Comparison of ENCODE assay signal across 16 cellular contexts in the genomic region with DNA sequence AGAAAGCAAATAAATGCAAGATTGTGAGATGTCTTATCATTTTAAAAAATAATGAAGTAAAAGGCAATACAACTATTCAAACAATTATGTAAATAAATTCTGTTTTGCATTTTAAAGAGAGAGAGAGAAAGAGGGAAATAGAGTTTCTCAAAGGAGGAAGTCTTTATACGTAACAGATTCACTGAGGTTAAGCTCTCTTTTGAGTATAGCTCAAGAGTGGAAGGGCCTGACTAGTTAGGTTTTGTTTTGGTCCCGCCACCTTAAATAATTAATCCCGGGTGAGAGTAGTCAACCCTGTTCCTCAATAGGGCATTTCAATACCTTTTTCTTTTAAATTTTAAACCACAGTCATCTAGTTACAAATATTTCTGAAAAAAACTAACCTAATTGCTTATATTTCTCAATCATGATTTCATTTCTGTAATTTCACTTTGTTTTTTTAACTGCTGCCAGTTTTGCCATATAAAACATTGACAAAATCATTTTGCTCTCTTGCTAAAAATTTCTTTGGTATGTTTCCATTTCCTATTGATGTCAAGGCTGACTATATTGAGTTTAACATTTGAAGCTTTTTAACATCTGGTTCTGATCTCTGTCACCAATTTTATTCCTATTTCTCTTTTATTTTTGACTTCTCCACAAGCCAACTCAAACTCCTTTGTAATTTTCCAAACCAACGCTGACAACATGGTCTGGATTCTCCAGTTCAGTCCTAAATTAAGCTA. TPM values are rescaled to one million over a fixed set of nuclear protein-coding genes. Genes with fewer than 3 reads are reported as not detected.
A peak's percentile ranks its signal among the peaks of the same experiment; 100 is the strongest.
DNase-seq lines count a peak whose midpoint lies in the region; ATAC-seq and TF ChIP-seq lines count a peak whose summit lies in the region.
"Had no signal": no experiment of that assay in that cellular context is flagged by ENCODE, and none has a peak within 500 bp of the region (broad histone marks: within the 10 kb centered on the region; RNA-seq: fewer than 3 reads in every experiment).

No MANE protein-coding gene starts in this region.

- no peaks in the 10 kb centered on the region for H3K36me3 Mint-ChIP-seq in activated B cell treated with CpG ODN at 0.5 μM for 24 hours (ENCODE audit: low read depth)
- no peaks in the 10 kb centered on the region for H3K36me3 Mint-ChIP-seq in stimulated activated naive B cell treated with anti-CD40 and anti-IgM and Interleukin-4, amounts not matched to agents 10 μg/mL and 1 μg/mL and 100 μg/mL, for 72 hours
- no peaks in the 10 kb centered on the region for H3K36me3 Mint-ChIP-seq in activated T-helper 1 cell treated with anti-CD3 and anti-CD28 coated beads, Interleukin-12 subunit alpha, Interleukin-12 subunit beta, Interleukin-2, Interleukin-4 antibody, amounts not matched to agents 30 ng/mL and 10 ng/mL and 1 ng/mL, durations not matched to agents 14 hours and 24 hours and 36 hours (ENCODE audit: low read depth)
- H3K36me3 Mint-ChIP-seq in activated T-cell treated with anti-CD3 and anti-CD28 coated beads, Interleukin-2, amount 50 U/mL, for 24 hours (ENCODE audit: low read depth) = no peaks in the 10 kb centered on the region
- H3K36me3 Mint-ChIP-seq: mesothelial cell of epicardium had no signal

- H3K9me3 Mint-ChIP-seq in activated B cell treated with CpG ODN at 0.5 μM for 24 hours = no peaks in the 10 kb centered on the region
- H3K9me3 Mint-ChIP-seq in stimulated activated naive B cell treated with anti-CD40 and anti-IgM and Interleukin-4, amounts not matched to agents 10 μg/mL and 1 μg/mL and 100 μg/mL, for 72 hours = peaks cover 0 to 2% of the 10 kb centered on the region in 2 donors
- H3K9me3 Mint-ChIP-seq in activated T-helper 1 cell treated with anti-CD3 and anti-CD28 coated beads, Interleukin-12 subunit alpha, Interleukin-12 subunit beta, Interleukin-2, Interleukin-4 antibody, amounts not matched to agents 30 ng/mL and 10 ng/mL and 1 ng/mL, durations not matched to agents 14 hours and 24 hours and 36 hours = no peaks in the 10 kb centered on the region
- H3K9me3 Mint-ChIP-seq in activated T-cell treated with anti-CD3 and anti-CD28 coated beads, Interleukin-2, amount 50 U/mL, for 24 hours = no peaks in the 10 kb centered on the region
- H3K9me3 Mint-ChIP-seq: effector memory CD8-positive, alpha-beta T cell; mesothelial cell of epicardium; stimulated activated naive CD8-positive, alpha-beta T cell treated with anti-CD3 and anti-CD28 coated beads, Interleukin-15, amount 100 ng/mL, for 72 hours had no signal

- H3K9me3 ChIP-seq in OCI-LY7 (ENCODE audit: low read length) = no peaks in the 10 kb centered on the region
- H3K9me3 ChIP-seq: Caco-2 had no signal

- no peak overlapping the region for H3K4me3 ChIP-seq in OCI-LY7 (ENCODE audit: low read depth, low read length, poor library complexity, severe bottlenecking)

- H2AFZ ChIP-seq in OCI-LY7 (ENCODE audit: low read length) = no peak overlapping the region

- H3K27me3 Mint-ChIP-seq in activated B cell treated with CpG ODN at 0.5 μM for 24 hours = peaks cover 2% of the 10 kb centered on the region
- H3K27me3 Mint-ChIP-seq in stimulated activated naive B cell treated with anti-CD40 and anti-IgM and Interleukin-4, amounts not matched to agents 10 μg/mL and 1 μg/mL and 100 μg/mL, for 72 hours = peaks cover 0 to 10% of the 10 kb centered on the region in 2 donors
- H3K27me3 Mint-ChIP-seq in activated T-helper 1 cell treated with anti-CD3 and anti-CD28 coated beads, Interleukin-12 subunit alpha, Interleukin-12 subunit beta, Interleukin-2, Interleukin-4 antibody, amounts not matched to agents 30 ng/mL and 10 ng/mL and 1 ng/mL, durations not matched to agents 14 hours and 24 hours and 36 hours (ENCODE audit: insufficient read depth) = peaks cover 11% of the 10 kb centered on the region
- H3K27me3 Mint-ChIP-seq in activated T-cell treated with anti-CD3 and anti-CD28 coated beads, Interleukin-2, amount 50 U/mL, for 24 hours = peaks cover 22% of the 10 kb centered on the region
- H3K27me3 Mint-ChIP-seq: effector memory CD8-positive, alpha-beta T cell had no signal

- TF ChIP-seq CTCF in activated B cell treated with CpG ODN at 0.5 μM for 24 hours (IDR thresholded peaks at IDR 0.05) (no peak), OCI-LY7 (conservative IDR thresholded peaks at IDR 0.05; ENCODE audit: low read length) (no peak)

- intact Hi-C loops in activated B cell treated with CpG ODN at 0.5 μM for 24 hours (cut with micrococcal nuclease) = loop anchor here (5.0 to 10.0 kb wide), 2 partner anchors 141 to 869 kb away; a partner anchor contains a TSS
- intact Hi-C loops in activated T-helper 1 cell treated with anti-CD3 and anti-CD28 coated beads, Interleukin-12 subunit alpha, Interleukin-12 subunit beta, Interleukin-2, Interleukin-4 antibody, amounts not matched to agents 30 ng/mL and 10 ng/mL and 1 ng/mL, durations not matched to agents 14 hours and 24 hours and 36 hours (cut with micrococcal nuclease) = loop anchor here (10.0 kb wide), 1 partner anchor 549 kb away; no protein-coding TSS in a partner anchor
- intact Hi-C loops in OCI-LY7 (cut with micrococcal nuclease; ENCODE audit: unreplicated experiment) = no loop called here

- peak; percentile 49 for ATAC-seq in GM21390 (IDR thresholded peaks at IDR 0.05; ENCODE audit: unreplicated experiment)
- peak; percentile 66 for ATAC-seq in HG03108 (IDR thresholded peaks at IDR 0.05; ENCODE audit: unreplicated experiment)
- peak; percentile 28 for ATAC-seq in activated B cell treated with CpG ODN at 0.5 μM for 24 hours (ENCODE audit: low read depth)
- peak; percentile 36 to 58 for ATAC-seq in stimulated activated naive B cell treated with anti-CD40 and anti-IgM and Interleukin-4, amounts not matched to agents 10 μg/mL and 1 μg/mL and 100 μg/mL, for 72 hours (replicated peaks)
- ATAC-seq: effector memory CD8-positive, alpha-beta T cell; stimulated activated naive CD8-positive, alpha-beta T cell treated with anti-CD3 and anti-CD28 coated beads, Interleukin-15, amount 100 ng/mL, for 72 hours had no signal

- CTCF ChIA-PET in activated B cell treated with CpG ODN at 0.5 μM for 24 hours (lab: Charles Lee) = interaction anchor here (1.2 kb wide), 1 partner anchor 122 kb away, joined by 3 read pairs; no protein-coding TSS in a partner anchor
- CTCF ChIA-PET in OCI-LY7 (lab: Charles Lee; ENCODE audit: unreplicated experiment) = interaction anchor here (0.9 kb wide), 1 partner anchor 137 kb away, joined by 3 read pairs; no protein-coding TSS in a partner anchor

- H4K20me1 ChIP-seq in OCI-LY7 (ENCODE audit: insufficient read depth, low read length) = no peaks in the 10 kb centered on the region

- H3K4me1 Mint-ChIP-seq in activated B cell treated with CpG ODN at 0.5 μM for 24 hours = peaks cover 2% of the 10 kb centered on the region
- peaks cover 0 to 4% of the 10 kb centered on the region in 2 donors for H3K4me1 Mint-ChIP-seq in stimulated activated naive B cell treated with anti-CD40 and anti-IgM and Interleukin-4, amounts not matched to agents 10 μg/mL and 1 μg/mL and 100 μg/mL, for 72 hours
- H3K4me1 Mint-ChIP-seq in activated T-helper 1 cell treated with anti-CD3 and anti-CD28 coated beads, Interleukin-12 subunit alpha, Interleukin-12 subunit beta, Interleukin-2, Interleukin-4 antibody, amounts not matched to agents 30 ng/mL and 10 ng/mL and 1 ng/mL, durations not matched to agents 14 hours and 24 hours and 36 hours (ENCODE audit: low read depth) = no peaks in the 10 kb centered on the region
- H3K4me1 Mint-ChIP-seq in activated T-cell treated with anti-CD3 and anti-CD28 coated beads, Interleukin-2, amount 50 U/mL, for 24 hours (ENCODE audit: low read depth) = no peaks in the 10 kb centered on the region
- H3K4me1 Mint-ChIP-seq: stimulated activated naive CD8-positive, alpha-beta T cell treated with anti-CD3 and anti-CD28 coated beads, Interleukin-15, amount 100 ng/mL, for 72 hours had no signal

- DNase-seq in activated B cell treated with CpG ODN at 0.5 μM for 24 hours = no peak
- no peak for DNase-seq in stimulated activated naive B cell treated with anti-CD40 and anti-IgM and Interleukin-4, amounts not matched to agents 10 μg/mL and 1 μg/mL and 100 μg/mL, for 72 hours
- no peak for DNase-seq in activated T-helper 1 cell treated with anti-CD3 and anti-CD28 coated beads, Interleukin-12 subunit alpha, Interleukin-12 subunit beta, Interleukin-2, Interleukin-4 antibody, amounts not matched to agents 30 ng/mL and 10 ng/mL and 1 ng/mL, durations not matched to agents 14 hours and 24 hours and 36 hours (ENCODE audit: low spot score)
- no peak for DNase-seq in globus pallidus (ENCODE audit: low spot score)
- no peak for DNase-seq in OCI-LY7 (ENCODE audit: low spot score)
- no peak for DNase-seq in activated T-cell treated with anti-CD3 and anti-CD28 coated beads, Interleukin-2, amount 50 U/mL, for 24 hours
- DNase-seq: aorta; Caco-2; effector memory CD8-positive, alpha-beta T cell; hippocampal formation; NCI-H2081; stimulated activated naive CD8-positive, alpha-beta T cell treated with anti-CD3 and anti-CD28 coated beads, Interleukin-15, amount 100 ng/mL, for 72 hours had no signal

- no peaks in the 10 kb centered on the region for H3K9me2 ChIP-seq in OCI-LY7 (ENCODE audit: insufficient read depth, low read length)

- H3K27ac Mint-ChIP-seq in activated B cell treated with CpG ODN at 0.5 μM for 24 hours = no peak overlapping the region
- no peak overlapping the region for H3K27ac Mint-ChIP-seq in stimulated activated naive B cell treated with anti-CD40 and anti-IgM and Interleukin-4, amounts not matched to agents 10 μg/mL and 1 μg/mL and 100 μg/mL, for 72 hours
- no peak overlapping the region for H3K27ac Mint-ChIP-seq in activated T-helper 1 cell treated with anti-CD3 and anti-CD28 coated beads, Interleukin-12 subunit alpha, Interleukin-12 subunit beta, Interleukin-2, Interleukin-4 antibody, amounts not matched to agents 30 ng/mL and 10 ng/mL and 1 ng/mL, durations not matched to agents 14 hours and 24 hours and 36 hours
- no peak overlapping the region for H3K27ac Mint-ChIP-seq in activated T-cell treated with anti-CD3 and anti-CD28 coated beads, Interleukin-2, amount 50 U/mL, for 24 hours
- H3K27ac Mint-ChIP-seq: effector memory CD8-positive, alpha-beta T cell; mesothelial cell of epicardium; stimulated activated naive CD8-positive, alpha-beta T cell treated with anti-CD3 and anti-CD28 coated beads, Interleukin-15, amount 100 ng/mL, for 72 hours had no signal

- no peak overlapping the region for H3K4me2 ChIP-seq in OCI-LY7 (ENCODE audit: low read length)

- no peak overlapping the region for H3K4me3 Mint-ChIP-seq in activated B cell treated with CpG ODN at 0.5 μM for 24 hours
- H3K4me3 Mint-ChIP-seq in stimulated activated naive B cell treated with anti-CD40 and anti-IgM and Interleukin-4, amounts not matched to agents 10 μg/mL and 1 μg/mL and 100 μg/mL, for 72 hours = no peak overlapping the region
- no peak overlapping the region for H3K4me3 Mint-ChIP-seq in activated T-helper 1 cell treated with anti-CD3 and anti-CD28 coated beads, Interleukin-12 subunit alpha, Interleukin-12 subunit beta, Interleukin-2, Interleukin-4 antibody, amounts not matched to agents 30 ng/mL and 10 ng/mL and 1 ng/mL, durations not matched to agents 14 hours and 24 hours and 36 hours
- H3K4me3 Mint-ChIP-seq in activated T-cell treated with anti-CD3 and anti-CD28 coated beads, Interleukin-2, amount 50 U/mL, for 24 hours = no peak overlapping the region
- H3K4me3 Mint-ChIP-seq: effector memory CD8-positive, alpha-beta T cell; mesothelial cell of epicardium; stimulated activated naive CD8-positive, alpha-beta T cell treated with anti-CD3 and anti-CD28 coated beads, Interleukin-15, amount 100 ng/mL, for 72 hours had no signal

- H3K27ac ChIP-seq in OCI-LY7 (ENCODE audit: low read depth, low read length, poor library complexity, severe bottlenecking) = no peak overlapping the region

- POLR2A ChIA-PET in activated B cell treated with CpG ODN at 0.5 μM for 24 hours (lab: Charles Lee) = no interaction called here
- POLR2A ChIA-PET in OCI-LY7 (lab: Charles Lee) = no interaction called here

- no peaks in the 10 kb centered on the region for H3K79me2 ChIP-seq in OCI-LY7 (ENCODE audit: insufficient read depth, low read depth, low read length)

- no peaks in the 10 kb centered on the region for H3K36me3 ChIP-seq in OCI-LY7 (ENCODE audit: insufficient read depth, low read length)

- BruUV-seq in OCI-LY7 (replicated peaks; lab: Mats Ljungman, UMichigan) = no TSS peak

- no peaks in the 10 kb centered on the region for H3K4me1 ChIP-seq in OCI-LY7 (ENCODE audit: insufficient read depth, low read length, poor library complexity, severe bottlenecking)
- H3K4me1 ChIP-seq: Caco-2 had no signal

RNA-seq across cellular contexts. Expression of a gene that starts 10.2 kb away (rescaled TPM):
- not detected in 2 replicates for total RNA-seq in activated B cell treated with CpG ODN at 0.5 μM for 24 hours
- total RNA-seq in activated T-helper 1 cell treated with anti-CD3 and anti-CD28 coated beads, Interleukin-12 subunit alpha, Interleukin-12 subunit beta, Interleukin-2, Interleukin-4 antibody, amounts not matched to agents 30 ng/mL and 10 ng/mL and 1 ng/mL, durations not matched to agents 14 hours and 24 hours and 36 hours = not detected in 2 replicates
- not detected in 2 replicates for total RNA-seq in OCI-LY7 (2014; rRNA removed; shearing (Covaris generic))
- total RNA-seq in OCI-LY7 (2022) = not detected in 2 replicates
- total RNA-seq: aorta, Caco-2, mesothelial cell of epicardium, posterior vena cava had no signal

RNA-seq across cellular contexts. Expression of a gene that starts 47.5 kb away (rescaled TPM):
- not detected in 2 replicates for total RNA-seq in activated B cell treated with CpG ODN at 0.5 μM for 24 hours
- not detected in 2 replicates for total RNA-seq in activated T-helper 1 cell treated with anti-CD3 and anti-CD28 coated beads, Interleukin-12 subunit alpha, Interleukin-12 subunit beta, Interleukin-2, Interleukin-4 antibody, amounts not matched to agents 30 ng/mL and 10 ng/mL and 1 ng/mL, durations not matched to agents 14 hours and 24 hours and 36 hours
- total RNA-seq in OCI-LY7 (2014; rRNA removed; shearing (Covaris generic)) = not detected in 2 replicates
- total RNA-seq in OCI-LY7 (2022) = not detected in 2 replicates
- total RNA-seq: aorta, Caco-2, mesothelial cell of epicardium, posterior vena cava had no signal
